In genomic region chr11:76248210-76248609, GRCh38 we compare ENCODE assay signal across 2 cellular contexts.
TF ChIP-seq lines count a peak whose summit lies in the region.

No MANE protein-coding gene starts in this region.

TF ChIP-seq in GM12878, 131 proteins besides CTCF, POLR2A, EP300 and RAD21:
- TF ChIP-seq EZH2 (IDR thresholded peaks at IDR 0.05; ENCODE audit: borderline replicate concordance, control insufficient read depth, low read depth, low read length) (no peak), SPI1 (IDR thresholded peaks at IDR 0.05; ENCODE audit: borderline replicate concordance, insufficient read depth, low read depth, low read length) (no peak), USF1 (IDR thresholded peaks at IDR 0.05; ENCODE audit: borderline replicate concordance, extremely low read length, insufficient read depth, low read depth, low read length) (peak; percentile 48), YBX1 (IDR thresholded peaks at IDR 0.05) (no peak)

TF ChIP-seq in HepG2, 621 proteins besides CTCF, POLR2A, EP300 and RAD21 (continued from another document):
- 0 out of 2 replicates have a peak, but pooled peaks have one; percentile 8 for TF ChIP-seq FOSL2 (CRISPR knock-in tag; IDR thresholded peaks at IDR 0.05)
- no peak for TF ChIP-seq THAP11 (CRISPR knock-in tag; IDR thresholded peaks at IDR 0.05)
- peak; percentile 35 for TF ChIP-seq STAG1 (CRISPR knock-in tag; IDR thresholded peaks at IDR 0.05)
- no peak for TF ChIP-seq AKAP8 (CRISPR knock-in tag; IDR thresholded peaks at IDR 0.05)
- no peak for TF ChIP-seq ZNF816 (CRISPR knock-in tag; IDR thresholded peaks at IDR 0.05; ENCODE audit: borderline replicate concordance)
- no peak for TF ChIP-seq NFYB (CRISPR knock-in tag; IDR thresholded peaks at IDR 0.05)
- peak; percentile 18; the same call in 1 of the 2 replicates for TF ChIP-seq USF2 (IDR thresholded peaks at IDR 0.05; ENCODE audit: low read depth, low read length)
- peak; percentile 74; the same call in 1 of the 2 replicates for TF ChIP-seq USF2 (CRISPR knock-in tag; IDR thresholded peaks at IDR 0.05; ENCODE audit: borderline replicate concordance)
- peak; percentile 71; the same call in 1 of the 2 replicates for TF ChIP-seq TFE3 (CRISPR knock-in tag; IDR thresholded peaks at IDR 0.05)
